In genomic region chr6:30616811-30617564, GRCh38 we compare ENCODE assay signal across 1 cellular context.
A peak's percentile ranks its signal among the peaks of the same experiment; 100 is the strongest.
TF ChIP-seq lines count a peak whose summit lies in the region.

Gene PPP1R10 (minus strand): TSS chr6:30617243. CDS start chr6:30609944, 7,299 bp downstream.

TF ChIP-seq in K562, 482 proteins besides CTCF, POLR2A, EP300 and RAD21 (continued from another document and continues in another):
- TF ChIP-seq ZBTB12 (CRISPR knock-in tag; IDR thresholded peaks at IDR 0.05) (peak; percentile 58; the same call in 1 of the 2 replicates), MLLT1 (IDR thresholded peaks at IDR 0.05) (peak; percentile 99), CTBP1 (IDR thresholded peaks at IDR 0.05; ENCODE audit: borderline replicate concordance) (no peak), SMAD4 (CRISPR knock-in tag; conservative IDR thresholded peaks at IDR 0.05) (peak; percentile 61), ZNF316 (IDR thresholded peaks at IDR 0.05) (no peak), ZNF431 (CRISPR knock-in tag; IDR thresholded peaks at IDR 0.05) (no peak), HNRNPL (IDR thresholded peaks at IDR 0.05; ENCODE audit: low read depth, low read length) (peak; percentile 96), ZNF696 (CRISPR knock-in tag; conservative IDR thresholded peaks at IDR 0.05) (peak; percentile 68; the same call in 1 of the 2 replicates), MBD1 (CRISPR knock-in tag; IDR thresholded peaks at IDR 0.05) (no peak), ZNF121 (CRISPR knock-in tag; conservative IDR thresholded peaks at IDR 0.05) (no peak), MLX (CRISPR knock-in tag; conservative IDR thresholded peaks at IDR 0.05) (peak in 1 of 2 experiments; percentile 93; a peak in 2 of 4 replicates), UBTF (IDR thresholded peaks at IDR 0.05; ENCODE audit: borderline replicate concordance in 1 of 2, low read depth in 2 of 2, low read length in 2 of 2) (no peak), ARID4B (CRISPR knock-in tag; IDR thresholded peaks at IDR 0.05) (no peak; the same call in 1 of the 2 replicates), TAL1 (IDR thresholded peaks at IDR 0.05) (no peak; the same call in none of the 2 replicates), MXD1 (CRISPR knock-in tag; IDR thresholded peaks at IDR 0.05; ENCODE audit: borderline replicate concordance, poor library complexity, severe bottlenecking) (peak; percentile 70), MXI1 (IDR thresholded peaks at IDR 0.05; ENCODE audit: low read depth, low read length) (no peak; the same call in 1 of the 2 replicates), ZNF239 (CRISPR knock-in tag; IDR thresholded peaks at IDR 0.05) (peak; percentile 60), ZBTB1 (CRISPR knock-in tag; IDR thresholded peaks at IDR 0.05; ENCODE audit: borderline replicate concordance, low read depth) (no peak; the same call in 1 of the 2 replicates), DNMT1 (IDR thresholded peaks at IDR 0.05) (peak; percentile 85; the same call in 1 of the 2 replicates), ZBTB34 (CRISPR knock-in tag; IDR thresholded peaks at IDR 0.05) (no peak), ZNF23 (CRISPR knock-in tag; IDR thresholded peaks at IDR 0.05) (peak; percentile 12; the same call in 1 of the 2 replicates), PREB (CRISPR knock-in tag; IDR thresholded peaks at IDR 0.05) (0 out of 2 replicates have a peak, but pooled peaks have one; percentile 11), ARID3A (IDR thresholded peaks at IDR 0.05; ENCODE audit: borderline replicate concordance, low read depth, low read length) (no peak), ZKSCAN1 (IDR thresholded peaks at IDR 0.05; ENCODE audit: low read depth, low read length) (0 out of 2 replicates have a peak, but pooled peaks have one; percentile 7), USF1 (CRISPR knock-in tag; IDR thresholded peaks at IDR 0.05) (peak; percentile 91), BCLAF1 (IDR thresholded peaks at IDR 0.05; ENCODE audit: borderline replicate concordance in 1 of 2, control insufficient read depth in 1 of 2, low read depth in 2 of 2, low read length in 1 of 2) (peak in 1 of 2 experiments; percentile 93; a peak in 1 of 4 replicates), NR3C1 (CRISPR knock-in tag; IDR thresholded peaks at IDR 0.05) (no peak)
